In genomic region chr7:71332226-71332625, GRCh38 we compare ENCODE assay signal across 22 cellular contexts.
"Had no signal": no experiment of that assay in that cellular context is flagged by ENCODE, and none has a peak within 500 bp of the region (broad histone marks: within the 10 kb centered on the region; RNA-seq: fewer than 3 reads in every experiment).

No MANE protein-coding gene starts in this region.

- H3K27me3 ChIP-seq: colonic mucosa, dorsolateral prefrontal cortex, esophagus muscularis mucosa, esophagus squamous epithelium, foreskin keratinocyte, gastrocnemius medialis, gastroesophageal sphincter, heart left ventricle, heart right ventricle had no signal

- ATAC-seq: effector memory CD8-positive, alpha-beta T cell; esophagus mucosa; foreskin keratinocyte; gastrocnemius medialis; gastroesophageal sphincter; heart left ventricle; heart right ventricle had no signal

- H3K4me1 ChIP-seq: colonic mucosa, esophagus squamous epithelium, foreskin keratinocyte had no signal

- H3K4me3 ChIP-seq: colonic mucosa, coronary artery, dorsolateral prefrontal cortex, esophagus muscularis mucosa, esophagus squamous epithelium, gastrocnemius medialis, gastroesophageal sphincter, heart left ventricle, heart right ventricle had no signal

- DNase-seq: colonic mucosa; cortex of kidney; dermis blood vessel endothelial cell; dorsolateral prefrontal cortex; effector CD4-positive, alpha-beta T cell; effector CD8-positive, alpha-beta T cell; effector memory CD4-positive, alpha-beta T cell; effector memory CD8-positive, alpha-beta T cell; erythroblast; esophagus squamous epithelium; foreskin keratinocyte; foreskin melanocyte; gastrocnemius medialis; glutamatergic neuron; head of caudate nucleus; heart left ventricle; heart right ventricle had no signal

- H3K36me3 ChIP-seq: colonic mucosa, esophagus muscularis mucosa, esophagus squamous epithelium, gastrocnemius medialis, gastroesophageal sphincter, heart left ventricle, heart right ventricle had no signal

- H3K27ac ChIP-seq: colonic mucosa, coronary artery, dorsolateral prefrontal cortex, epithelial cell of prostate, esophagus muscularis mucosa, esophagus squamous epithelium, foreskin keratinocyte, gastrocnemius medialis, gastroesophageal sphincter, heart left ventricle, heart right ventricle had no signal

- H3K9me3 ChIP-seq: colonic mucosa, esophagus muscularis mucosa, esophagus squamous epithelium, gastrocnemius medialis, gastroesophageal sphincter had no signal
